In the genomic region with DNA sequence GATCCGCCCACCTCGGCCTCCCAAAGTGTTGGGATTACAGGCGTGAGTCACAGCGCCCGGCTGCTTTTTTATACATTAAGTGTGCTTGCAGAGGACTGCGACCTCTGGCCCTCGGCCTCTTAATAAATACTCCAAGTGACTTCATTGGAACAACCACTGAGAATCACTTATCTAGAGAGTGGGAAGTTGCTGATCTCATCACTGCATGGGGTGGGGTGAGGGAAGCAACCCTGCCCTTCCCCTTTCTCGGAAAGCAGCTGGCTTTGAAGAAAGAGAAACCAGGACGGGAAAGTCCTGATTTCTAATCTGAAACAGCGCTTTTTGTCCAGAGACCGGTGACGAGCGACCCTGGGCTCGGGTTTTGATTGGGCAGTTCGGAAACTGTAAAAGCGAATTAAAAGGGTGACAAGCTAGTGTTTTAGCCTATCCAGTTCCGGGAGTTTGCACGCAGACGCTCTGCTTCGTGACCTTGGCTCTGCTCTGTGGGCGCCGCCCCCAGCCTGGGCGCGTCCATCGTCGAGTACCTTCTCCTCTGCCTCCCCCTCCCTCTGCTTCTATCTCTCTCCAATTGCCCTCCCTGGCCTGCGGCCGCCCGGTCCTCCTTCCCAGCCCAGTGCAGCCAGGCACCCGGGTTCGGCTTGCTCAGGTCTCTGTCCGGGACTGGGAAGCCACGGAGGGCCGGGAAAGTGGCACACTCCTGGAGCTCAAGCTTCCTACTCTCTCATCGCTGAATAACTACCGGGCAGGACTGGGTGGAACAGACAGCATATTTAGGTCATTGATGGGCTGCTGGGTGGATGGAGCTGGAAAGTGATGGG, we compare ENCODE assay signal across 8 cellular contexts.
DNase-seq lines count a peak whose midpoint lies in the region; ATAC-seq and FAIRE-seq lines count a peak whose summit lies in the region.

No MANE protein-coding gene starts in this region.

- ATAC-seq in GM19043 (IDR thresholded peaks at IDR 0.05; ENCODE audit: low read depth, unreplicated experiment), result peak; percentile 67
- peak; percentile 75 for ATAC-seq in HG03378 (IDR thresholded peaks at IDR 0.05; ENCODE audit: unreplicated experiment)

- peak; percentile 94 for DNase-seq in AG20443 (ENCODE audit: low spot score)
- peak; percentile 94 for DNase-seq in NCI-H446 treated with DMSO at 0.1 percent for 48 hours (lab: John Stamatoyannopoulos, UW)
- peak; percentile 87 for DNase-seq in activated CD4-positive, CD25-positive, alpha-beta regulatory T cell treated with anti-CD3 and anti-CD28 coated beads, Interleukin-2, amount 50 U/mL, for 72 hours
- peak; percentile 92 to 98 for DNase-seq in cerebellar nuclear complex (lab: John Stamatoyannopoulos, UW)
- peak; percentile 92 to 94 for DNase-seq in stimulated activated CD4-positive, alpha-beta T cell treated with anti-CD3 and anti-CD28 coated beads, Interleukin-12 subunit alpha, Interleukin-12 subunit beta, amount 100 ng/mL, for 24 hours (ENCODE audit: low read depth in 2 of 2)

- FAIRE-seq in islet of Langerhans (lab: Jason Lieb, UNC), result peak; percentile 99

Comparison
In these comparisons a context has a peak if more than half of its experiments do, and no peak if none do; other contexts are left out.
1. Peak in every context shown above with its lines: DNase-seq and ATAC-seq.